Comparison of ENCODE assay signal across 1 cellular context in the genomic region with DNA sequence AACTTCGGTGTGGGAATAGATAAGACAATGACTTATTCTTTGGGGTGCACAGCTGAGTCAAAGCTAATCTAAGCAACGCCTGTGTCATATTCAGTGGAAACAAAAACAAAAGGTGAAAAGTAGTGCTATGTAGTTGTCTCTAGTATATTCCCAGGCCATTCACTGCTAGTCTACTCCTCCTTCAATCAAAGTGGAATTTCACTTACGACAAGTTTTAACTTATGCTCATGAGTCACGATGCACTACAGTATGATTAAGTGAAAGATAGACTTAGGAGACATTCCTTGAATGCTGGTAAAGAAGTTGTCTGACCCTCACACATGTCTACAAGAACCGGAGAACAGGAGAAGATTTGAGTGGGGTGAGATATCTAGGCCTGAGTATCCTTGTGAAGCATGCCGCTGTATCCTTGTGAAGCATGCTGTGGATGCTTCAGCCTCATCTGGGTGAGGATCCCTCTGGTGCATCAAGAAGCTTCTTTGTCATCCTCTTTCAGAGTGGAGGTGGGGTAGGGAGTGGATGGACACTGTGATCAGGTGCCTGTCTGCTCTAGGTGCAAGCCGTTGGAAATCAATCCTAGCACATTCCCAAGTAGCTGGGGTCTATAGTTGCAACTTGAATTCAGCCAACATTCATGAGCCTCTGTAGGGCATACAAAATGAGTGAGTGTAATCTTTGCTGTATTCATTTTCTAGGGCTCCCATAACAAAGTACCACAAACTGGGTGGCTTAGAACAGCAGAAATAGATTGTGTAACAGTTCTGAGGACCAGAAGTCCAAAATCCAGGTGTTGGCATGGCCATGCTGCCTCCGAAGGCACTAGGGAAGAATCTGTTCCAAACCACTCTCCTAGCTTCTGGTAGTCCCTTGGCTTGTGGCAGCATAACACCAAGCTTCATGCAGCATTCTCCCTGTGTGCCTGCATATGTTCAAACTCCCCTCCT.
TF ChIP-seq lines count a peak whose summit lies in the region.

No MANE protein-coding gene starts in this region.

TF ChIP-seq in K562, 482 proteins besides CTCF, POLR2A, EP300 and RAD21:
- TF ChIP-seq PRDM10 (IDR thresholded peaks at IDR 0.05; ENCODE audit: partially characterized antibody) = no peak
- TF ChIP-seq, protein P1, sequence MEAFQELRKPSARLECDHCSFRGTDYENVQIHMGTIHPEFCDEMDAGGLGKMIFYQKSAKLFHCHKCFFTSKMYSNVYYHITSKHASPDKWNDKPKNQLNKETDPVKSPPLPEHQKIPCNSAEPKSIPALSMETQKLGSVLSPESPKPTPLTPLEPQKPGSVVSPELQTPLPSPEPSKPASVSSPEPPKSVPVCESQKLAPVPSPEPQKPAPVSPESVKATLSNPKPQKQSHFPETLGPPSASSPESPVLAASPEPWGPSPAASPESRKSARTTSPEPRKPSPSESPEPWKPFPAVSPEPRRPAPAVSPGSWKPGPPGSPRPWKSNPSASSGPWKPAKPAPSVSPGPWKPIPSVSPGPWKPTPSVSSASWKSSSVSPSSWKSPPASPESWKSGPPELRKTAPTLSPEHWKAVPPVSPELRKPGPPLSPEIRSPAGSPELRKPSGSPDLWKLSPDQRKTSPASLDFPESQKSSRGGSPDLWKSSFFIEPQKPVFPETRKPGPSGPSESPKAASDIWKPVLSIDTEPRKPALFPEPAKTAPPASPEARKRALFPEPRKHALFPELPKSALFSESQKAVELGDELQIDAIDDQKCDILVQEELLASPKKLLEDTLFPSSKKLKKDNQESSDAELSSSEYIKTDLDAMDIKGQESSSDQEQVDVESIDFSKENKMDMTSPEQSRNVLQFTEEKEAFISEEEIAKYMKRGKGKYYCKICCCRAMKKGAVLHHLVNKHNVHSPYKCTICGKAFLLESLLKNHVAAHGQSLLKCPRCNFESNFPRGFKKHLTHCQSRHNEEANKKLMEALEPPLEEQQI (IDR thresholded peaks at IDR 0.05) = 0 out of 2 replicates have a peak, but pooled peaks have one; percentile 12
- TF ChIP-seq ZNF551 (CRISPR knock-in tag; IDR thresholded peaks at IDR 0.05) = no peak
- peak; percentile 13 for TF ChIP-seq MEIS2 (IDR thresholded peaks at IDR 0.05; ENCODE audit: partially characterized antibody)
- no peak for TF ChIP-seq ZNF41 (CRISPR knock-in tag; conservative IDR thresholded peaks at IDR 0.05)
- TF ChIP-seq CBX8 (IDR thresholded peaks at IDR 0.05; ENCODE audit: borderline replicate concordance, extremely low read depth, low read depth, low read length, poor library complexity, severe bottlenecking) = no peak
- TF ChIP-seq ATF7 (IDR thresholded peaks at IDR 0.05) = no peak
- TF ChIP-seq FOSL1 (tag; conservative IDR thresholded peaks at IDR 0.05) = peak; percentile 26; the same call in 1 of the 2 replicates
- 0 out of 2 replicates have a peak, but pooled peaks have one; percentile 12 for TF ChIP-seq CBFA2T3 (IDR thresholded peaks at IDR 0.05)
- TF ChIP-seq COPS2 (conservative IDR thresholded peaks at IDR 0.05) = no peak
- TF ChIP-seq ARID1B (IDR thresholded peaks at IDR 0.05) = peak; percentile 30
- TF ChIP-seq ZNF23 (CRISPR knock-in tag; IDR thresholded peaks at IDR 0.05) = no peak
- TF ChIP-seq, protein P2, sequence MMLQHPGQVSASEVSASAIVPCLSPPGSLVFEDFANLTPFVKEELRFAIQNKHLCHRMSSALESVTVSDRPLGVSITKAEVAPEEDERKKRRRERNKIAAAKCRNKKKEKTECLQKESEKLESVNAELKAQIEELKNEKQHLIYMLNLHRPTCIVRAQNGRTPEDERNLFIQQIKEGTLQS (IDR thresholded peaks at IDR 0.05) = 0 out of 2 replicates have a peak, but pooled peaks have one; percentile 11
- TF ChIP-seq, protein P2 (CRISPR knock-in tag; conservative IDR thresholded peaks at IDR 0.05) = no peak
- TF ChIP-seq FOXO4 (CRISPR knock-in tag; IDR thresholded peaks at IDR 0.05) = no peak
- no peak for TF ChIP-seq SRF (CRISPR knock-in tag; IDR thresholded peaks at IDR 0.05)
- no peak for TF ChIP-seq ZNF224 (CRISPR knock-in tag; IDR thresholded peaks at IDR 0.05)
- TF ChIP-seq, protein P3, sequence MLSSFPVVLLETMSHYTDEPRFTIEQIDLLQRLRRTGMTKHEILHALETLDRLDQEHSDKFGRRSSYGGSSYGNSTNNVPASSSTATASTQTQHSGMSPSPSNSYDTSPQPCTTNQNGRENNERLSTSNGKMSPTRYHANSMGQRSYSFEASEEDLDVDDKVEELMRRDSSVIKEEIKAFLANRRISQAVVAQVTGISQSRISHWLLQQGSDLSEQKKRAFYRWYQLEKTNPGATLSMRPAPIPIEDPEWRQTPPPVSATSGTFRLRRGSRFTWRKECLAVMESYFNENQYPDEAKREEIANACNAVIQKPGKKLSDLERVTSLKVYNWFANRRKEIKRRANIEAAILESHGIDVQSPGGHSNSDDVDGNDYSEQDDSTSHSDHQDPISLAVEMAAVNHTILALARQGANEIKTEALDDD (IDR thresholded peaks at IDR 0.05) = peak; percentile 65; the same call in 1 of the 2 replicates
